Comparison of ENCODE assay signal across 29 cellular contexts in the genomic region with DNA sequence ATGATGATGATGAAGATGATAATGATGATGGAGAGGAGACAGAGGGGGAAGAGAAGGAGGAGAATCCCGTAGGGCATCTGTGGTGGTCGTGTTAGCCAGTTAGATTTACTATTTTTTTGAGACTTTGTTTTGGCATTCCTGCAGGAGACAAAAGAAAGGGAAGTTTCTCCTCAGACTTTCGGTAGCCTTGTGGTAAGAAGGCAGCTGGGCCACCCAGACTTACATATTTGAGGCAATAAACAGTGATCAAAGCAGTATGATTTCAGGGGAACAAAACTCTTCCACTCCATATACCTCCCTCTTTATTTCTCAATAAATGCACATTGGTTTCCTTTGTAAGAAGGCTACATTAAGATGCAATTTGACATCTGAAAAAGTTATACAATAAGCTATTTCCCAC. TPM values are rescaled to one million over a fixed set of nuclear protein-coding genes. Genes with fewer than 3 reads are reported as not detected.
"Had no signal": no experiment of that assay in that cellular context is flagged by ENCODE, and none has a peak within 500 bp of the region (broad histone marks: within the 10 kb centered on the region; RNA-seq: fewer than 3 reads in every experiment).

No MANE protein-coding gene starts in this region.

- H3K4me3 ChIP-seq: colonic mucosa, esophagus squamous epithelium, gastroesophageal sphincter, heart left ventricle, hepatocyte, left ventricle myocardium inferior, lower lobe of right lung, mucosa of descending colon had no signal

- DNase-seq: colonic mucosa; cortex of kidney; effector CD8-positive, alpha-beta T cell; effector memory CD8-positive, alpha-beta T cell; endodermal cell; erythroblast; esophagus squamous epithelium; foreskin keratinocyte; heart left ventricle; hypothalamus; immature natural killer cell; islet precursor cell; kidney; kidney glomerular epithelial cell; left colon; left ventricle myocardium inferior; lower lobe of right lung; mesenchymal stem cell; mucosa of descending colon; naive B cell; naive thymus-derived CD8-positive, alpha-beta T cell had no signal

- FAIRE-seq: endometrium, frontal cortex, kidney had no signal

- H3K79me2 ChIP-seq: hepatocyte had no signal

- H3K27me3 ChIP-seq: colonic mucosa, esophagus squamous epithelium, foreskin keratinocyte, gastroesophageal sphincter, heart left ventricle, hepatocyte had no signal

- H2AFZ ChIP-seq: hepatocyte had no signal

- ATAC-seq: effector memory CD8-positive, alpha-beta T cell; esophagus mucosa; foreskin keratinocyte; gastroesophageal sphincter; heart left ventricle; left lobe of liver; lower lobe of right lung; mucosa of descending colon; naive thymus-derived CD8-positive, alpha-beta T cell had no signal

- H3K36me3 ChIP-seq: colonic mucosa, esophagus squamous epithelium, gastroesophageal sphincter, heart left ventricle, left ventricle myocardium inferior, lower lobe of right lung had no signal

- H3K4me2 ChIP-seq: hepatocyte had no signal

- H3K4me1 ChIP-seq: colonic mucosa, esophagus squamous epithelium, gastroesophageal sphincter, lower lobe of right lung had no signal

- H3K9me3 ChIP-seq: colonic mucosa, esophagus squamous epithelium, gastroesophageal sphincter, heart left ventricle, left ventricle myocardium inferior, lower lobe of right lung, mucosa of descending colon had no signal

- H3K27ac ChIP-seq: colonic mucosa, epithelial cell of prostate, esophagus squamous epithelium, foreskin keratinocyte, gastroesophageal sphincter, heart left ventricle, hepatocyte, left ventricle myocardium inferior, lower lobe of right lung had no signal

RNA-seq across cellular contexts. Expression of a gene that starts 32.4 kb away (rescaled TPM):
- total RNA-seq: dermis microvascular lymphatic vessel endothelial cell; naive thymus-derived CD8-positive, alpha-beta T cell had no signal
- polyA plus RNA-seq: naive thymus-derived CD8-positive, alpha-beta T cell had no signal
